In the genomic region with DNA sequence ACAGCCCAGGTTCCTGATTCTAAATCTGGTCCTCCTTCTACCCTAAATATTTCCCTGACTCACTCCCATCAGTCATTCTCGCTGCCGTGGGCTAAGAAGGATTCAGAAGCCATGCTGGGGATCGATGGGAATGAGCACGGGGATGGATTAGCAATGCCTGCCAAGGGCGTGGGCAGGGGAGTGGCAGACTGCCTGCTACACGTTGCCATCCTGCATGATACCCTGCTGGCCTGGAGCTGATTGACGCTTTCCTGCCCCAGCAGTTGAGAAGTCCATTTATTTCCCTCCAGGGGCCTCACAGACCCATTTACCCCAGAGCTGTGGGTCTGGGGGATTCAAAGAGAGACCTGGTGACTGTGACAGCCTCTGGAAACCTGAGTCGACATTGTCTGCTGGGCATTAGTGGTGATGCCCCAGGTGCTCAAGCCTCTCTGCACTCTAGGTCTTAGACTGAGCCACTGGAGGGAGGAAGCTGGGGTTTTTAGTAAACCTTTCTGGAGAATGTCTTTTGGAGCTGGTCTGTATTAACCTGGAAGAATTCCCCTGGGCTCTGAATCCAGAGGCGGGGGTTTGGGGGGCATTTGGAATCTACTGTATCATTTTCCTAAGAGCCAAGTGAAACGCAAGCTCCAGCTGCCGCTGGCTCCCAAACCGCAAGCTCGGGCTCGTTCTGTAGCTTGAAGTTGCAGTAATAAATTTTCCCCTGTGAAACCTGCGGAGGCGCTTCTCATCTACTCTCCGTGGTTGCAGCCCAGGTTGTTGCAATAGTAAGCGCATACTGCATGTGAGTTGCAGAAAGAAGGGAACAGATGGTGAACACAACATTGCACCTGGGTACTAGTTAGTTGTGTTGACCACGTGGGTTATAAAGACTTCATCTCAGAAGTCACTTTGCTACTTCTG, we compare ENCODE assay signal across 1 cellular context.
TF ChIP-seq lines count a peak whose summit lies in the region.

No MANE protein-coding gene starts in this region.

TF ChIP-seq in WTC11, 78 proteins besides CTCF, POLR2A, EP300 and RAD21 (continued from another document):
- TF ChIP-seq, protein P1, sequence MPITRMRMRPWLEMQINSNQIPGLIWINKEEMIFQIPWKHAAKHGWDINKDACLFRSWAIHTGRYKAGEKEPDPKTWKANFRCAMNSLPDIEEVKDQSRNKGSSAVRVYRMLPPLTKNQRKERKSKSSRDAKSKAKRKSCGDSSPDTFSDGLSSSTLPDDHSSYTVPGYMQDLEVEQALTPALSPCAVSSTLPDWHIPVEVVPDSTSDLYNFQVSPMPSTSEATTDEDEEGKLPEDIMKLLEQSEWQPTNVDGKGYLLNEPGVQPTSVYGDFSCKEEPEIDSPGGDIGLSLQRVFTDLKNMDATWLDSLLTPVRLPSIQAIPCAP (CRISPR knock-in tag; IDR thresholded peaks at IDR 0.05), result no peak
- TF ChIP-seq ZNF219 (CRISPR knock-in tag; IDR thresholded peaks at IDR 0.05; ENCODE audit: borderline replicate concordance), result no peak
- TF ChIP-seq, protein P2, sequence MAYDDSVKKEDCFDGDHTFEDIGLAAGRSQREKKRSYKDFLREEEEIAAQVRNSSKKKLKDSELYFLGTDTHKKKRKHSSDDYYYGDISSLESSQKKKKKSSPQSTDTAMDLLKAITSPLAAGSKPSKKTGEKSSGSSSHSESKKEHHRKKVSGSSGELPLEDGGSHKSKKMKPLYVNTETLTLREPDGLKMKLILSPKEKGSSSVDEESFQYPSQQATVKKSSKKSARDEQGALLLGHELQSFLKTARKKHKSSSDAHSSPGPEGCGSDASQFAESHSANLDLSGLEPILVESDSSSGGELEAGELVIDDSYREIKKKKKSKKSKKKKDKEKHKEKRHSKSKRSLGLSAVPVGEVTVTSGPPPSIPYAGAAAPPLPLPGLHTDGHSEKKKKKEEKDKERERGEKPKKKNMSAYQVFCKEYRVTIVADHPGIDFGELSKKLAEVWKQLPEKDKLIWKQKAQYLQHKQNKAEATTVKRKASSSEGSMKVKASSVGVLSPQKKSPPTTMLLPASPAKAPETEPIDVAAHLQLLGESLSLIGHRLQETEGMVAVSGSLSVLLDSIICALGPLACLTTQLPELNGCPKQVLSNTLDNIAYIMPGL (CRISPR knock-in tag; IDR thresholded peaks at IDR 0.05), result no peak
- TF ChIP-seq CREB1 (CRISPR knock-in tag; IDR thresholded peaks at IDR 0.05), result no peak
- TF ChIP-seq ERG (CRISPR knock-in tag; IDR thresholded peaks at IDR 0.05), result no peak
- TF ChIP-seq RELA (CRISPR knock-in tag; IDR thresholded peaks at IDR 0.05; ENCODE audit: borderline replicate concordance), result no peak
- no peak for TF ChIP-seq E2F5 (CRISPR knock-in tag; IDR thresholded peaks at IDR 0.05)
- TF ChIP-seq, protein P3, sequence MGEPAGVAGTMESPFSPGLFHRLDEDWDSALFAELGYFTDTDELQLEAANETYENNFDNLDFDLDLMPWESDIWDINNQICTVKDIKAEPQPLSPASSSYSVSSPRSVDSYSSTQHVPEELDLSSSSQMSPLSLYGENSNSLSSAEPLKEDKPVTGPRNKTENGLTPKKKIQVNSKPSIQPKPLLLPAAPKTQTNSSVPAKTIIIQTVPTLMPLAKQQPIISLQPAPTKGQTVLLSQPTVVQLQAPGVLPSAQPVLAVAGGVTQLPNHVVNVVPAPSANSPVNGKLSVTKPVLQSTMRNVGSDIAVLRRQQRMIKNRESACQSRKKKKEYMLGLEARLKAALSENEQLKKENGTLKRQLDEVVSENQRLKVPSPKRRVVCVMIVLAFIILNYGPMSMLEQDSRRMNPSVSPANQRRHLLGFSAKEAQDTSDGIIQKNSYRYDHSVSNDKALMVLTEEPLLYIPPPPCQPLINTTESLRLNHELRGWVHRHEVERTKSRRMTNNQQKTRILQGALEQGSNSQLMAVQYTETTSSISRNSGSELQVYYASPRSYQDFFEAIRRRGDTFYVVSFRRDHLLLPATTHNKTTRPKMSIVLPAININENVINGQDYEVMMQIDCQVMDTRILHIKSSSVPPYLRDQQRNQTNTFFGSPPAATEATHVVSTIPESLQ (CRISPR knock-in tag; IDR thresholded peaks at IDR 0.05), result no peak
- no peak for TF ChIP-seq ELF4 (CRISPR knock-in tag; IDR thresholded peaks at IDR 0.05; ENCODE audit: low read depth)
- TF ChIP-seq NR3C1 (CRISPR knock-in tag; conservative IDR thresholded peaks at IDR 0.05; ENCODE audit: low read depth), result no peak
- no peak for TF ChIP-seq KAT7 (CRISPR knock-in tag; IDR thresholded peaks at IDR 0.05; ENCODE audit: borderline replicate concordance)
- no peak for TF ChIP-seq ZNF423 (CRISPR knock-in tag; IDR thresholded peaks at IDR 0.05)
- TF ChIP-seq EMX1 (CRISPR knock-in tag; IDR thresholded peaks at IDR 0.05), result no peak
